Comparison of ENCODE assay signal across 11 cellular contexts in the genomic region with DNA sequence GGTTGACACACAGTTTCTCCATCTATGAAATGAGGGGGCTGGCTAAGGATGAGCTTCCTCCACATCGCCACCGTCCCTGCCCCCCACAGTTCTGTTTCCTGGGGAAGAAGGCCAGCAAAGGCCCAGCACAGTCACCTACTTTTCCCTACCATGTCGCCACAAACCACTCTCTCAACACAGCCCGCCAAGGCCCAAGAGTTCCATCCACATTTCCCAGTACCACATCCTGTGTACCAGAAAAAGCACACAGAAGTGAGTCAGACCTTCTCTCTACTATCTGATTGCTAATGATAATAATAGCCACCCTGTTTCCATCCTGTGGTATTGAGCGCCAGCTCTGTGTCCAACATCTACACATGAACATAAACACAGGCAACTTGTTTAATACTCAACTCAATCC. TPM values are rescaled to one million over a fixed set of nuclear protein-coding genes. Genes with fewer than 3 reads are reported as not detected.
DNase-seq lines count a peak whose midpoint lies in the region; ATAC-seq and TF ChIP-seq lines count a peak whose summit lies in the region.
"Had no signal": no experiment of that assay in that cellular context is flagged by ENCODE, and none has a peak within 500 bp of the region (broad histone marks: within the 10 kb centered on the region; RNA-seq: fewer than 3 reads in every experiment).

No MANE protein-coding gene starts in this region.

- H4K20me1 ChIP-seq in fibroblast of lung (ENCODE audit: control insufficient read depth, extremely low read depth, insufficient read depth, low read length) = no peaks in the 10 kb centered on the region

- no peaks in the 10 kb centered on the region for H3K36me3 Mint-ChIP-seq in activated naive CD4-positive, alpha-beta T cell treated with anti-CD3 and anti-CD28 coated beads, Interleukin-2, amount 10 ng/mL, durations not matched to agents 7 days and 5 days
- H3K36me3 Mint-ChIP-seq in CD4-positive, alpha-beta memory T cell = no peaks in the 10 kb centered on the region

- no peak overlapping the region for H3K4me2 ChIP-seq in fibroblast of lung (ENCODE audit: extremely low read depth, insufficient read depth, low read length)
- H3K4me2 ChIP-seq: KMS-11 had no signal

- H3K27me3 ChIP-seq in fibroblast of lung (ENCODE audit: control insufficient read depth, insufficient read depth, low read length) (no peaks in the 10 kb centered on the region), upper lobe of right lung (no peaks in the 10 kb centered on the region)
- H3K27me3 ChIP-seq in CD4-positive, alpha-beta memory T cell (ENCODE audit: insufficient read depth, low read length) = no peaks in the 10 kb centered on the region

- in situ Hi-C loops in SK-MEL-5 (cut with HindIII; ENCODE audit: low pct_unique_long_range_greater_than_20kb, low sequenced_read_pairs) = no loop called here

- H3K4me3 ChIP-seq in fibroblast of lung (replicated peaks in 1 of 4; ENCODE audit: control extremely low read depth in 1 of 4, insufficient read depth in 1 of 4, low read depth in 3 of 4, low read length in 4 of 4) = no peak overlapping the region
- no peak overlapping the region for H3K4me3 ChIP-seq in upper lobe of right lung
- H3K4me3 ChIP-seq in CD4-positive, alpha-beta memory T cell (ENCODE audit: low read length in 2 of 2) = no peak overlapping the region

- peaks cover 29% of the 10 kb centered on the region for H3K27me3 Mint-ChIP-seq in activated naive CD4-positive, alpha-beta T cell treated with anti-CD3 and anti-CD28 coated beads, Interleukin-2, amount 10 ng/mL, durations not matched to agents 7 days and 5 days
- H3K27me3 Mint-ChIP-seq in CD4-positive, alpha-beta memory T cell = no peaks in the 10 kb centered on the region

- no peak overlapping the region for H3K9ac ChIP-seq in fibroblast of lung (ENCODE audit: insufficient read depth, low read length)
- H3K9ac ChIP-seq: KMS-11 had no signal

- POLR2A ChIA-PET in CD4-positive, alpha-beta memory T cell (lab: Charles Lee; ENCODE audit: partially characterized antibody) = no interaction called here

- H3K9me3 Mint-ChIP-seq in activated naive CD4-positive, alpha-beta T cell treated with anti-CD3 and anti-CD28 coated beads, Interleukin-2, amount 10 ng/mL, durations not matched to agents 7 days and 5 days = peaks cover 14% of the 10 kb centered on the region
- peaks cover 0 to 3% (median 0%) of the 10 kb centered on the region in 8 donors for H3K9me3 Mint-ChIP-seq in CD4-positive, alpha-beta memory T cell

- H3K4me3 Mint-ChIP-seq in activated naive CD4-positive, alpha-beta T cell treated with anti-CD3 and anti-CD28 coated beads, Interleukin-2, amount 10 ng/mL, durations not matched to agents 7 days and 5 days = no peak overlapping the region
- H3K4me3 Mint-ChIP-seq in CD4-positive, alpha-beta memory T cell = no peak overlapping the region
- H3K4me3 Mint-ChIP-seq: nephron had no signal

- H3K4me1 ChIP-seq in fibroblast of lung (ENCODE audit: control insufficient read depth, extremely low read depth, insufficient read depth, low read length) (peaks cover 3% of the 10 kb centered on the region), upper lobe of right lung (peaks cover 30% of the 10 kb centered on the region)
- H3K4me1 ChIP-seq in CD4-positive, alpha-beta memory T cell (ENCODE audit: insufficient read depth, low read length) = peaks cover 9% of the 10 kb centered on the region

- no peak overlapping the region for H3K27ac ChIP-seq in fibroblast of lung (ENCODE audit: insufficient read depth, low read length)
- H3K27ac ChIP-seq in upper lobe of right lung = no peak overlapping the region
- H3K27ac ChIP-seq in CD4-positive, alpha-beta memory T cell (ENCODE audit: low read depth, low read length) = no peak overlapping the region
- H3K27ac ChIP-seq: KMS-11, VCaP had no signal

- no peaks in the 10 kb centered on the region for H3K79me2 ChIP-seq in fibroblast of lung (ENCODE audit: control insufficient read depth, insufficient read depth, low read length)

- H2AFZ ChIP-seq in fibroblast of lung (ENCODE audit: low read length) = no peak overlapping the region

- H3K27ac Mint-ChIP-seq in activated naive CD4-positive, alpha-beta T cell treated with anti-CD3 and anti-CD28 coated beads, Interleukin-2, amount 10 ng/mL, durations not matched to agents 7 days and 5 days = peak overlapping the region; percentile 39
- peak overlapping the region in 2 of 7 donors; percentile 4 to 37 for H3K27ac Mint-ChIP-seq in CD4-positive, alpha-beta memory T cell
- H3K27ac Mint-ChIP-seq: nephron had no signal

- CTCF ChIA-PET in activated naive CD4-positive, alpha-beta T cell treated with anti-CD3 and anti-CD28 coated beads, Interleukin-2, amount 10 ng/mL, durations not matched to agents 7 days and 5 days (lab: Charles Lee) = no interaction called here
- CTCF ChIA-PET in CD4-positive, alpha-beta memory T cell (lab: Charles Lee; ENCODE audit: partially characterized antibody) = no interaction called here

- peak; percentile 41 for ATAC-seq in upper lobe of right lung

- TF ChIP-seq CTCF in fibroblast of lung (conservative IDR thresholded peaks at IDR 0.05 in 1 of 2, IDR thresholded peaks at IDR 0.05 in 1 of 2; ENCODE audit: low read depth in 1 of 2, low read length in 2 of 2) (no peak), upper lobe of right lung (IDR thresholded peaks at IDR 0.05) (no peak)

- peak; percentile 43 for DNase-seq in activated naive CD4-positive, alpha-beta T cell treated with anti-CD3 and anti-CD28 coated beads, Interleukin-2, amount 10 ng/mL, durations not matched to agents 7 days and 5 days
- DNase-seq in activated naive CD4-positive, alpha-beta T cell (lab: John Stamatoyannopoulos, UW) = no peak
- DNase-seq in SK-MEL-5 (ENCODE audit: low read depth, low spot score) (peak; percentile 63), fibroblast of lung (ENCODE audit: low read depth in 2 of 2) (peak; percentile 83 to 91), upper lobe of right lung (peak; percentile 67), NCI-H187 (lab: John Stamatoyannopoulos, UW) (no peak), NCI-H2171 treated with DMSO at 0.1 percent for 48 hours (lab: John Stamatoyannopoulos, UW) (no peak)
- no peak for DNase-seq in CD4-positive, alpha-beta memory T cell

- H3K36me3 ChIP-seq in fibroblast of lung (ENCODE audit: control insufficient read depth, insufficient read depth, low read length) = no peaks in the 10 kb centered on the region
- H3K36me3 ChIP-seq in upper lobe of right lung = no peaks in the 10 kb centered on the region
- H3K36me3 ChIP-seq in CD4-positive, alpha-beta memory T cell (ENCODE audit: insufficient read depth, low read length) = no peaks in the 10 kb centered on the region

- peaks cover 41% of the 10 kb centered on the region for H3K4me1 Mint-ChIP-seq in activated naive CD4-positive, alpha-beta T cell treated with anti-CD3 and anti-CD28 coated beads, Interleukin-2, amount 10 ng/mL, durations not matched to agents 7 days and 5 days
- H3K4me1 Mint-ChIP-seq in CD4-positive, alpha-beta memory T cell = peaks cover 4 to 13% (median 7%) of the 10 kb centered on the region in 4 donors

- H3K9me3 ChIP-seq in fibroblast of lung (ENCODE audit: control insufficient read depth, insufficient read depth, low read depth, low read length) (no peaks in the 10 kb centered on the region), upper lobe of right lung (no peaks in the 10 kb centered on the region)
- no peaks in the 10 kb centered on the region for H3K9me3 ChIP-seq in CD4-positive, alpha-beta memory T cell (ENCODE audit: control insufficient read depth in 1 of 2, low read length in 2 of 2)

- intact Hi-C loops in upper lobe of right lung (cut with DNase I) = no loop called here
- intact Hi-C loops in CD4-positive, alpha-beta memory T cell (cut with micrococcal nuclease) = no loop called here

RNA-seq across cellular contexts. Expression of gene C15orf39, which starts 30.3 kb away (rescaled TPM):
- total RNA-seq in SK-MEL-5 (2014; rRNA removed; shearing (Covaris generic)) = 10.1 and 12.6 TPM in 2 replicates
- 27.2 and 47.2 TPM in 2 replicates for polyA plus RNA-seq in SK-MEL-5 (2015; cell fraction: cytosol; rRNA removed)
- polyA plus RNA-seq in SK-MEL-5 (2015; cell fraction: nucleus; rRNA removed) = 7.8 and 9.2 TPM in 2 replicates
- total RNA-seq in fibroblast of lung (1.3 and 2.3 TPM in 2 replicates), upper lobe of right lung (33.3 TPM)
- polyA plus RNA-seq in fibroblast of lung = 1.7 and 2.2 TPM in 2 replicates
- polyA plus RNA-seq in fibroblast of lung (2012) = 5.8 and 7.1 TPM in 2 replicates
- 17.3 and 26.1 TPM in 2 replicates for polyA minus RNA-seq in fibroblast of lung (ENCODE audit: low replicate concordance)
- total RNA-seq in CD4-positive, alpha-beta memory T cell = 10 to 100 TPM; 25.9 to 27.0 TPM
- 1 to 10 TPM in 1 of 2 donors, under 1 TPM in 1; 0.36 to 4.6 TPM for polyA plus RNA-seq in CD4-positive, alpha-beta memory T cell

Comparison
In these comparisons a context has a peak if more than half of its experiments do, and no peak if none do; other contexts are left out.
1. DNase-seq: peak in activated naive CD4-positive, alpha-beta T cell treated with anti-CD3 and anti-CD28 coated beads, Interleukin-2, amount 10 ng/mL, durations not matched to agents 7 days and 5 days (single experiment), SK-MEL-5 (single experiment), fibroblast of lung (2 of 2) and upper lobe of right lung (single experiment); none in activated naive CD4-positive, alpha-beta T cell (0 of 4), NCI-H187 (0 of 2), CD4-positive, alpha-beta memory T cell (0 of 5) and NCI-H2171 treated with DMSO at 0.1 percent for 48 hours (single experiment).